Comparison of ENCODE assay signal across 8 cellular contexts in genomic region chr19:7488736-7489353, GRCh38. TPM values are rescaled to one million over a fixed set of nuclear protein-coding genes. Genes with fewer than 3 reads are reported as not detected.
DNase-seq lines count a peak whose midpoint lies in the region; ATAC-seq and TF ChIP-seq lines count a peak whose summit lies in the region.

Gene PEX11G (minus strand): TSS chr19:7489035. CDS start chr19:7489010, 25 bp downstream.

- peaks cover 28% of the 10 kb centered on the region for H3K4me1 Mint-ChIP-seq in activated CD4-positive, alpha-beta memory T cell treated with anti-CD3 and anti-CD28 coated beads for 36 hours (ENCODE audit: low read depth)

- 2% methylated on average over 26 to 43 of the region's 49 CpGs for whole genome bisulfite sequencing in lower leg skin, 2 donors

- ATAC-seq in HG02973 (IDR thresholded peaks at IDR 0.05; ENCODE audit: unreplicated experiment) (peak; percentile 62), GM18873 (IDR thresholded peaks at IDR 0.05; ENCODE audit: low FRiP score, unreplicated experiment) (no peak)

- DNase-seq in ELR (ENCODE audit: low read depth) (peak; percentile 85), NCI-H510A (lab: John Stamatoyannopoulos, UW) (peak; percentile 87), dorsolateral prefrontal cortex (peak; percentile 83 to 95 (median 89)), lower leg skin (ENCODE audit: low spot score in 2 of 2) (peak; percentile 79 to 98)
- DNase-seq in activated CD4-positive, alpha-beta memory T cell treated with anti-CD3 and anti-CD28 coated beads for 36 hours, result peak; percentile 94
- DNase-seq in stimulated activated CD4-positive, alpha-beta T cell treated with anti-CD3 and anti-CD28 coated beads, Interleukin-4, amount 100 ng/mL, for 24 hours, result peak; percentile 91

- CTCF ChIA-PET in activated CD4-positive, alpha-beta memory T cell treated with anti-CD3 and anti-CD28 coated beads for 36 hours (lab: Charles Lee), result interaction anchor here (0.9 to 1.5 kb wide), 4 partner anchors 80 to 311 kb away, joined by 3 to 4 read pairs (median 4); no protein-coding TSS in a partner anchor

- no peaks in the 10 kb centered on the region for H3K9me3 Mint-ChIP-seq in activated CD4-positive, alpha-beta memory T cell treated with anti-CD3 and anti-CD28 coated beads for 36 hours

- H3K4me3 ChIP-seq in dorsolateral prefrontal cortex (peak within 1 kb of the TSS; percentile 41 to 96 (median 74)), lower leg skin (ENCODE audit: low read depth, poor library complexity, severe bottlenecking) (peak within 1 kb of the TSS; percentile 35)

- POLR2A ChIA-PET in activated CD4-positive, alpha-beta memory T cell treated with anti-CD3 and anti-CD28 coated beads for 36 hours (lab: Charles Lee), result interaction anchor here (0.5 to 1.9 kb wide), 3 partner anchors 9 to 109 kb away, joined by 3 to 5 read pairs (median 5); partner anchors contain the start of gene MCOLN1

- H3K36me3 Mint-ChIP-seq in activated CD4-positive, alpha-beta memory T cell treated with anti-CD3 and anti-CD28 coated beads for 36 hours, result no peaks in the 10 kb centered on the region

- H3K27me3 Mint-ChIP-seq in activated CD4-positive, alpha-beta memory T cell treated with anti-CD3 and anti-CD28 coated beads for 36 hours, result no peaks in the 10 kb centered on the region

- peak in 1 of 2 donors; percentile 66 for TF ChIP-seq POLR2A in lower leg skin (IDR thresholded peaks at IDR 0.05)

- peak in 10 of 56 donors; percentile 9 to 49 (median 25) for TF ChIP-seq CTCF in dorsolateral prefrontal cortex (IDR thresholded peaks at IDR 0.05 in 54 of 56, conservative IDR thresholded peaks at IDR 0.05 in 2 of 56; ENCODE audit: low read depth in 1 of 56, partially characterized antibody in 56 of 56)
- TF ChIP-seq CTCF in lower leg skin (IDR thresholded peaks at IDR 0.05), result no peak

- peak within 1 kb of the TSS; percentile 62 for H3K27ac Mint-ChIP-seq in activated CD4-positive, alpha-beta memory T cell treated with anti-CD3 and anti-CD28 coated beads for 36 hours

- intact Hi-C loops in activated CD4-positive, alpha-beta memory T cell treated with anti-CD3 and anti-CD28 coated beads for 36 hours (cut with micrococcal nuclease), result no loop called here
- intact Hi-C loops in dorsolateral prefrontal cortex (cut with DNase I), result loop anchor here in 1 of 2 donors (2.0 to 10.0 kb wide), 2 partner anchors 34 to 94 kb away; partner anchors contain the start of gene MCOLN1
- intact Hi-C loops in lower leg skin (cut with DNase I; ENCODE audit: low total_unique reads), result no loop called here

- H3K27ac ChIP-seq in dorsolateral prefrontal cortex, result peak within 1 kb of the TSS; percentile 77 to 98 (median 94)

- no peaks in the 10 kb centered on the region for H3K27me3 ChIP-seq in dorsolateral prefrontal cortex

- H3K4me3 Mint-ChIP-seq in activated CD4-positive, alpha-beta memory T cell treated with anti-CD3 and anti-CD28 coated beads for 36 hours, result peak within 1 kb of the TSS; percentile 72

RNA-seq across cellular contexts. Expression of gene PEX11G, which starts in this region (rescaled TPM):
- 1 to 10 TPM; 2.1 to 2.2 TPM for total RNA-seq in activated CD4-positive, alpha-beta memory T cell treated with anti-CD3 and anti-CD28 coated beads for 36 hours
- total RNA-seq in dorsolateral prefrontal cortex (1 to 10 TPM in 117 of 120 experiments, under 1 TPM in 3; 0.77 to 8.8 (median 3.2) TPM), lower leg skin (1 to 10 TPM; 3.2 to 8.2 (median 4.7) TPM)
